ENCODE assay signal across 31 cellular contexts in genomic region chr6:18613511-18613910, GRCh38.
"Had no signal": no experiment of that assay in that cellular context is flagged by ENCODE, and none has a peak within 500 bp of the region (broad histone marks: within the 10 kb centered on the region; RNA-seq: fewer than 3 reads in every experiment).

No MANE protein-coding gene starts in this region.

- H3K9me2 ChIP-seq: SK-N-SH had no signal

- H3K4me2 ChIP-seq: SK-N-SH had no signal

- H3K27me3 ChIP-seq: ascending aorta, body of pancreas, MG63, SJCRH30 had no signal

- H3K4me3 ChIP-seq: ascending aorta, body of pancreas, MG63, SJCRH30 had no signal

- H3K4me3 Mint-ChIP-seq: activated CD4-positive, alpha-beta memory T cell treated with anti-CD3 and anti-CD28 coated beads for 36 hours; activated CD4-positive, alpha-beta T cell treated with anti-CD3 and anti-CD28 coated beads, Interleukin-2, amount 10 ng/mL, durations not matched to agents 7 days and 5 days; activated naive CD8-positive, alpha-beta T cell treated with anti-CD3 and anti-CD28 coated beads, Interleukin-2, amount 50 U/mL, for 24 hours; activated T-cell treated with anti-CD3 and anti-CD28 coated beads, Interleukin-2, amount 50 U/mL, for 4 hours; central memory CD8-positive, alpha-beta T cell; T-helper 2 cell treated with Interferon-gamma antibody and Interleukin-4, amounts not matched to agents 5 μg/mL and 100 μg/mL, for 36 hours; WTC11 had no signal

- H3K27ac Mint-ChIP-seq: activated CD4-positive, alpha-beta memory T cell treated with anti-CD3 and anti-CD28 coated beads for 36 hours; activated CD4-positive, alpha-beta T cell treated with anti-CD3 and anti-CD28 coated beads, Interleukin-2, amount 10 ng/mL, durations not matched to agents 7 days and 5 days; activated naive CD4-positive, alpha-beta T cell treated with anti-CD3 and anti-CD28 coated beads, Interleukin-2, amount 50 U/mL, for 72 hours; activated naive CD8-positive, alpha-beta T cell treated with anti-CD3 and anti-CD28 coated beads, Interleukin-2, amount 50 U/mL, for 24 hours; T-helper 2 cell treated with Interferon-gamma antibody and Interleukin-4, amounts not matched to agents 5 μg/mL and 100 μg/mL, for 36 hours; WTC11 had no signal

- H3K36me3 Mint-ChIP-seq: activated CD4-positive, alpha-beta memory T cell treated with anti-CD3 and anti-CD28 coated beads for 36 hours had no signal

- H3K4me1 ChIP-seq: ascending aorta, body of pancreas, SJCRH30 had no signal

- H3K27ac ChIP-seq: ascending aorta, body of pancreas, RWPE1, SJCRH30 had no signal

- H3K4me1 Mint-ChIP-seq: activated CD4-positive, alpha-beta T cell treated with anti-CD3 and anti-CD28 coated beads, Interleukin-2, amount 10 ng/mL, durations not matched to agents 7 days and 5 days; activated naive CD8-positive, alpha-beta T cell treated with anti-CD3 and anti-CD28 coated beads, Interleukin-2, amount 50 U/mL, for 24 hours; central memory CD8-positive, alpha-beta T cell had no signal

- ATAC-seq: activated naive CD4-positive, alpha-beta T cell treated with anti-CD3 and anti-CD28 coated beads, Interleukin-2, amount 50 U/mL, for 72 hours; activated naive CD8-positive, alpha-beta T cell treated with anti-CD3 and anti-CD28 coated beads, Interleukin-2, amount 50 U/mL, for 24 hours; activated T-cell treated with anti-CD3 and anti-CD28 coated beads, Interleukin-2, amount 50 U/mL, for 4 hours; body of pancreas; Panc1; WTC11 had no signal

- H3K36me3 ChIP-seq: ascending aorta, MG63, SJCRH30 had no signal

- H3K27me3 Mint-ChIP-seq: activated CD4-positive, alpha-beta T cell treated with anti-CD3 and anti-CD28 coated beads, Interleukin-2, amount 10 ng/mL, durations not matched to agents 7 days and 5 days; activated naive CD8-positive, alpha-beta T cell treated with anti-CD3 and anti-CD28 coated beads, Interleukin-2, amount 50 U/mL, for 24 hours had no signal

- DNase-seq: activated CD4-positive, alpha-beta memory T cell treated with anti-CD3 and anti-CD28 coated beads for 36 hours; activated CD4-positive, alpha-beta T cell treated with anti-CD3 and anti-CD28 coated beads, Interleukin-2, amount 10 ng/mL, durations not matched to agents 7 days and 5 days; activated CD4-positive, CD25-positive, alpha-beta regulatory T cell treated with anti-CD3 and anti-CD28 coated beads, Interleukin-2, amount 50 U/mL, for 72 hours; activated CD8-positive, alpha-beta memory T cell treated with anti-CD3 and anti-CD28 coated beads for 24 hours; activated effector memory CD4-positive, alpha-beta T cell treated with anti-CD3 and anti-CD28 coated beads, Interleukin-2, amount 50 U/mL, for 16 hours; activated naive CD4-positive, alpha-beta T cell treated with Interleukin-2 at 50 U/mL for 16 hours; activated naive CD8-positive, alpha-beta T cell treated with anti-CD3 and anti-CD28 coated beads, Interleukin-2, amount 50 U/mL, for 24 hours; activated T-cell treated with anti-CD3 and anti-CD28 coated beads, Interleukin-2, amount 50 U/mL, for 4 hours; amniotic stem cell; body of pancreas; MG63; NCI-H1105 treated with DMSO at 0.1 percent for 48 hours; NCI-H1436 treated with DMSO at 0.1 percent for 48 hours; NCI-H187; NCI-H2081; NCI-H2171 treated with DMSO at 0.1 percent for 48 hours; NCI-H226; NCI-H526; NCI-H774; NK-92 treated with Interleukin-12 subunit alpha and Interleukin-12 subunit beta, amount 100 ng/mL, for 24 hours; Right ventricle myocardium superior; SJCRH30; SK-N-SH; SW 1271 had no signal
